13 cellular contexts compared by ENCODE assay signal in genomic region chr5:82272957-82273356, GRCh38. TPM values are rescaled to one million over a fixed set of nuclear protein-coding genes. Genes with fewer than 3 reads are reported as not detected.
DNase-seq lines count a peak whose midpoint lies in the region; ATAC-seq and TF ChIP-seq lines count a peak whose summit lies in the region.
"Had no signal": no experiment of that assay in that cellular context is flagged by ENCODE, and none has a peak within 500 bp of the region (broad histone marks: within the 10 kb centered on the region; RNA-seq: fewer than 3 reads in every experiment).

No MANE protein-coding gene starts in this region.

- TF ChIP-seq CTCF in endodermal cell (conservative IDR thresholded peaks at IDR 0.05) (no peak), uterus (IDR thresholded peaks at IDR 0.05) (no peak)

- H3K27ac Mint-ChIP-seq in IgD-negative memory B cell, result peak overlapping the region; percentile 88 to 98 (median 94)
- H3K27ac Mint-ChIP-seq in endodermal cell, result peak overlapping the region; percentile 44
- peak overlapping the region; percentile 60 for H3K27ac Mint-ChIP-seq in stimulated activated effector memory CD8-positive, alpha-beta T cell treated with anti-CD3 and anti-CD28 coated beads, Interleukin-12 subunit alpha, Interleukin-12 subunit beta, amount 100 ng/mL, for 72 hours

- H3K4me1 Mint-ChIP-seq in IgD-negative memory B cell, result peaks cover 21 to 28% (median 21%) of the 10 kb centered on the region in 3 donors
- H3K4me1 Mint-ChIP-seq in endodermal cell, result peaks cover 27% of the 10 kb centered on the region
- H3K4me1 Mint-ChIP-seq in stimulated activated effector memory CD8-positive, alpha-beta T cell treated with anti-CD3 and anti-CD28 coated beads, Interleukin-12 subunit alpha, Interleukin-12 subunit beta, amount 100 ng/mL, for 72 hours, result peaks cover 39% of the 10 kb centered on the region

- H3K27me3 ChIP-seq in endodermal cell (ENCODE audit: control insufficient read depth, insufficient read depth, low read length, poor library complexity, severe bottlenecking) (no peaks in the 10 kb centered on the region), uterus (no peaks in the 10 kb centered on the region)
- H3K27me3 ChIP-seq: BLaER1 had no signal

- H3K9me3 ChIP-seq in endodermal cell (ENCODE audit: control insufficient read depth, low read length) (no peaks in the 10 kb centered on the region), uterus (no peaks in the 10 kb centered on the region)

- WGBS in endodermal cell (ENCODE audit: insufficient coverage in 1 of 2, insufficient read length in 1 of 2), 2 experiments, result 76 to 85% methylated on average over 12 to 17 of the region's 17 CpGs

- peaks cover 37% of the 10 kb centered on the region for H3K36me3 ChIP-seq in endodermal cell (ENCODE audit: control insufficient read depth, insufficient read depth, low read length)
- H3K36me3 ChIP-seq in uterus, result no peaks in the 10 kb centered on the region

- intact Hi-C loops in Right ventricle myocardium superior (cut with DNase I), result no loop called here
- intact Hi-C loops in left ventricle myocardium superior (cut with micrococcal nuclease), result no loop called here
- intact Hi-C loops in uterus (cut with DNase I; ENCODE audit: low total_unique reads), result no loop called here

- no peak overlapping the region for H3K9ac ChIP-seq in endodermal cell (ENCODE audit: extremely low read depth, low read length, poor library complexity, severe bottlenecking)
- H3K9ac ChIP-seq: BLaER1, parathyroid adenoma had no signal

- no peak overlapping the region for H3K4me3 ChIP-seq in endodermal cell (ENCODE audit: low read length)
- H3K4me3 ChIP-seq in uterus, result no peak overlapping the region
- H3K4me3 ChIP-seq: BLaER1 had no signal

- H3K4me3 Mint-ChIP-seq in IgD-negative memory B cell, result peak overlapping the region in 2 of 4 donors; percentile 34 to 77
- no peak overlapping the region for H3K4me3 Mint-ChIP-seq in endodermal cell
- peak overlapping the region; percentile 28 for H3K4me3 Mint-ChIP-seq in stimulated activated effector memory CD8-positive, alpha-beta T cell treated with anti-CD3 and anti-CD28 coated beads, Interleukin-12 subunit alpha, Interleukin-12 subunit beta, amount 100 ng/mL, for 72 hours

- DNase-seq in Right ventricle myocardium superior, result peak; percentile 43
- no peak for DNase-seq in left ventricle myocardium superior
- peak; percentile 71 for DNase-seq in endodermal cell
- no peak for DNase-seq in stimulated activated effector memory CD8-positive, alpha-beta T cell treated with anti-CD3 and anti-CD28 coated beads, Interleukin-12 subunit alpha, Interleukin-12 subunit beta, amount 100 ng/mL, for 72 hours (ENCODE audit: low spot score in 2 of 2)
- DNase-seq in uterus, result no peak
- DNase-seq in SHP77 treated with DMSO at 0.1 percent for 48 hours (lab: John Stamatoyannopoulos, UW), result no peak
- DNase-seq: cortex of kidney, Kasumi-1, NCI-H2029 treated with DMSO at 0.1 percent for 48 hours had no signal

- H3K27ac ChIP-seq in endodermal cell (ENCODE audit: low read depth, low read length), result no peak overlapping the region
- no peak overlapping the region for H3K27ac ChIP-seq in uterus
- H3K27ac ChIP-seq: BLaER1, parathyroid adenoma had no signal

- no peaks in the 10 kb centered on the region for H3K4me1 ChIP-seq in endodermal cell (ENCODE audit: control insufficient read depth, insufficient read depth, low read length)
- no peaks in the 10 kb centered on the region for H3K4me1 ChIP-seq in uterus
- H3K4me1 ChIP-seq: parathyroid adenoma had no signal

- H3K27me3 Mint-ChIP-seq in IgD-negative memory B cell (no peaks in the 10 kb centered on the region), endodermal cell (ENCODE audit: insufficient read depth) (no peaks in the 10 kb centered on the region)

- no peaks in the 10 kb centered on the region for H3K9me3 Mint-ChIP-seq in IgD-negative memory B cell
- H3K9me3 Mint-ChIP-seq in endodermal cell, result peaks cover under 1% of the 10 kb centered on the region
- no peaks in the 10 kb centered on the region for H3K9me3 Mint-ChIP-seq in stimulated activated effector memory CD8-positive, alpha-beta T cell treated with anti-CD3 and anti-CD28 coated beads, Interleukin-12 subunit alpha, Interleukin-12 subunit beta, amount 100 ng/mL, for 72 hours

- H3K36me3 Mint-ChIP-seq in IgD-negative memory B cell (peaks cover 24% of the 10 kb centered on the region), endodermal cell (ENCODE audit: low read depth) (peaks cover 59% of the 10 kb centered on the region)
- H3K36me3 Mint-ChIP-seq in stimulated activated effector memory CD8-positive, alpha-beta T cell treated with anti-CD3 and anti-CD28 coated beads, Interleukin-12 subunit alpha, Interleukin-12 subunit beta, amount 100 ng/mL, for 72 hours, result peaks cover 65% of the 10 kb centered on the region

- ATAC-seq in Right ventricle myocardium superior (ENCODE audit: poor library complexity), result no peak
- no peak for ATAC-seq in left ventricle myocardium superior
- ATAC-seq in stimulated activated effector memory CD8-positive, alpha-beta T cell treated with anti-CD3 and anti-CD28 coated beads, Interleukin-12 subunit alpha, Interleukin-12 subunit beta, amount 100 ng/mL, for 72 hours, result no peak
- ATAC-seq in GM21529 (IDR thresholded peaks at IDR 0.05; ENCODE audit: unreplicated experiment), result no peak

- no peak for TF ChIP-seq POLR2A in uterus (IDR thresholded peaks at IDR 0.05)

RNA-seq across cellular contexts. Expression of gene RPS23, which starts 5.2 kb away (rescaled TPM):
- total RNA-seq in Right ventricle myocardium superior (1,193 TPM), left ventricle myocardium superior (1,163 TPM), endodermal cell (1,000 to 10,000 TPM; 2,365 to 2,370 TPM), uterus (1,000 to 10,000 TPM; 2,255 to 4,084 (median 2,405) TPM)
- polyA plus RNA-seq in IgD-negative memory B cell, result 3,808 TPM
- 2,700 TPM for polyA plus RNA-seq in endodermal cell (2013, experiment 1 of 2)
- polyA plus RNA-seq in endodermal cell (2013, experiment 2 of 2), result 2,427 TPM

Comparison
In these comparisons a context has a peak if more than half of its experiments do, and no peak if none do; other contexts are left out.
1. DNase-seq: peak in Right ventricle myocardium superior (single experiment) and endodermal cell (single experiment); none in left ventricle myocardium superior (single experiment), stimulated activated effector memory CD8-positive, alpha-beta T cell treated with anti-CD3 and anti-CD28 coated beads, Interleukin-12 subunit alpha, Interleukin-12 subunit beta, amount 100 ng/mL, for 72 hours (0 of 2), uterus (0 of 2) and SHP77 treated with DMSO at 0.1 percent for 48 hours (single experiment).
2. H3K27ac Mint-ChIP-seq: peak in every context shown above with its lines; median percentile 94 in IgD-negative memory B cell; 60 in stimulated activated effector memory CD8-positive, alpha-beta T cell treated with anti-CD3 and anti-CD28 coated beads, Interleukin-12 subunit alpha, Interleukin-12 subunit beta, amount 100 ng/mL, for 72 hours; 44 in endodermal cell.